24 cellular contexts compared by ENCODE assay signal in the genomic region with DNA sequence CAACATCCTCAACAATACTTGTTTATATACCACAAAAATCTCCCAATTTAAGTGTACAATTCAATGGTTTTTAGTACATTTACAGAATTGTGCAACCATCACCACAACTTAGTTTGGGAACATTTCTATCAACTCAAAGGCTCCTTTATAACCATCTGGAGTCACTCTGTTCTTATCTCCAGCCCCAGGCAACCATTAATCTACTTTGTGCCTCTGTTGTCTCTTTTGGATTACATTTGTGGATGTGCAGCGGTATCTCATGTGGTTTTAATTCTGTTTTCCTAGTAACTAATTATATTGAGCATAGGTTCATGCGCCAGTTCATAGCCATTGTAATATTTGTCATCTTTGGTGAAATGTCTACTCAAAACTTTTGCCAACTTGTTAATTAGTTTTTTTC. TPM values are rescaled to one million over a fixed set of nuclear protein-coding genes. Genes with fewer than 3 reads are reported as not detected.
"Had no signal": no experiment of that assay in that cellular context is flagged by ENCODE, and none has a peak within 500 bp of the region (broad histone marks: within the 10 kb centered on the region; RNA-seq: fewer than 3 reads in every experiment).

No MANE protein-coding gene starts in this region.

- H3K4me3 ChIP-seq: gastroesophageal sphincter, left ventricle myocardium inferior, mucosa of descending colon, prostate gland, right atrium auricular region, thyroid gland, upper lobe of right lung had no signal

- H3K36me3 ChIP-seq: brain microvascular endothelial cell, gastroesophageal sphincter, left ventricle myocardium inferior, prostate gland, right atrium auricular region, thyroid gland, upper lobe of right lung had no signal

- DNase-seq: activated CD4-positive, alpha-beta T cell treated with anti-CD3 and anti-CD28 coated beads for 1 hour; activated gamma-delta T cell treated with Interleukin-2 at 50 U/mL for 16 hours; activated T-cell treated with anti-CD3 and anti-CD28 coated beads, Interleukin-2, amount 50 U/mL, for 1 hour; aorta; brain microvascular endothelial cell; caudate nucleus; dermis blood vessel endothelial cell; effector CD8-positive, alpha-beta T cell; head of caudate nucleus; hypothalamus; left ventricle myocardium inferior; mucosa of descending colon; naive B cell; stimulated activated CD4-positive, alpha-beta T cell treated with anti-CD3 and anti-CD28 coated beads, Interleukin-4, amount 100 ng/mL, for 4 hours; substantia nigra; SW 1271; T-helper 17 cell; thyroid gland; upper lobe of right lung had no signal

- ATAC-seq: esophagus mucosa, gastroesophageal sphincter, mucosa of descending colon, T-helper 17 cell, upper lobe of right lung had no signal

- H3K4me1 ChIP-seq: gastroesophageal sphincter, prostate gland, thyroid gland, upper lobe of right lung had no signal

- H3K27ac ChIP-seq: brain microvascular endothelial cell, gastroesophageal sphincter, left ventricle myocardium inferior, prostate gland, right atrium auricular region, thyroid gland, upper lobe of right lung had no signal

- H3K9me3 ChIP-seq: gastroesophageal sphincter, left ventricle myocardium inferior, mucosa of descending colon, prostate gland, right atrium auricular region, thyroid gland, upper lobe of right lung had no signal

- H3K27me3 ChIP-seq: brain microvascular endothelial cell, gastroesophageal sphincter, right atrium auricular region, thyroid gland, upper lobe of right lung had no signal

RNA-seq across cellular contexts. Expression of a gene that starts 14.4 kb away (rescaled TPM):
- total RNA-seq: dermis blood vessel endothelial cell, esophagus mucosa, osteoblast, T-helper 17 cell, thyroid gland, upper lobe of right lung had no signal
